8 cellular contexts compared by ENCODE assay signal in the genomic region with DNA sequence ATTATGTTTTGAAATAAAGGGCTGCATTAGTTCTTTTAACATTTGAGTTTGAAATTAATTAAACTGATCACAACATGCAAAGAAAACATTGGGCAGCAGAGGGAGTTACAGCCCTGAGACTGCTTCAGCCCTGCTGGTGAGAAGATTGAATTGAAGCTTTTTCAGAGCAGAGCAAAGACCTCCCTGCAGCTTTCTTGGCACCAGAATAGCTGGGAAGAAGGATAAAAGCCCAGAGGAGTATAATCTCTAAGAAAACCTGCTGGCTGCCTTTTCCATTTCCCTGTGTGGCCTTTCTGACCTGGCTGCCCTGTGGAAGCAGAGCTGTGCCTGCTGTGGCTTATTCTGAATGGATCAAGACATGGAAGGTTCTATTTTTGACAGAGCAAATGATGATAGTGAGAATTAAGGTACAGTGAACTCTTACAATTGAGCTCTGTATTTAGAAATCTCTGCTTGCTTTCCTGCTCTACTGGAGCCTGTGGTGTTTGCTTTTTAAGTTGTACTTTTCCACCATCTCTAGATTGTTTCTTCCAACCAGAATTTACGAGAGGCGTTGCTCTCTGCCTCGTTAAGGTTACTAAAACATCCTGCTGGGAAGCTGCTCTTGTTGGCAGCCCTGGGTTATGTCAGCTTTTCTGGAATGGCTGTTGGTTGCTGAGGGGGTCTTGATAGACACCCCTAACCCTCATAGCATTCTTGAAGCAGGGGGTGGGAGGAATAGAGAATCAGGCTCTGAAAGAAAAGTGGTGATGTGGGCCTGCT. TPM values are rescaled to one million over a fixed set of nuclear protein-coding genes. Genes with fewer than 3 reads are reported as not detected.
A peak's percentile ranks its signal among the peaks of the same experiment; 100 is the strongest.
DNase-seq lines count a peak whose midpoint lies in the region; ATAC-seq and TF ChIP-seq lines count a peak whose summit lies in the region.

No MANE protein-coding gene starts in this region.

- H3K4me1 ChIP-seq in RWPE2 (ENCODE audit: insufficient read depth, poor library complexity, severe bottlenecking) (no peaks in the 10 kb centered on the region), right lobe of liver (peaks cover 0 to 5% (median 0%) of the 10 kb centered on the region in 4 donors), transverse colon (peaks cover 0 to 13% (median 0%) of the 10 kb centered on the region in 4 donors)

- 65% methylated on average over 3 of the region's 3 CpGs for WGBS in right lobe of liver (ENCODE audit: insufficient coverage, low coverage, low lambda C conversion rate, missing lambda C conversion rate)
- 56 to 74% methylated on average over 3 of the region's 3 CpGs for WGBS in transverse colon (ENCODE audit: low coverage in 1 of 2), 2 donors

- in situ Hi-C loops in transverse colon (cut with MboI; ENCODE audit: low pct_ligation_motif_present in 1 of 4, low pct_unique_long_range_greater_than_20kb in 1 of 4, low sequenced_read_pairs in 3 of 4): loop anchor here in 3 of 4 donors (5.0 to 25.0 kb wide), 2 partner anchors 256 to 491 kb away; a partner anchor contains a TSS

- no peak for TF ChIP-seq POLR2A in right lobe of liver (IDR thresholded peaks at IDR 0.05)
- TF ChIP-seq POLR2A in transverse colon (IDR thresholded peaks at IDR 0.05): no peak

- DNase-seq in activated CD4-positive, alpha-beta T cell treated with anti-CD3 and anti-CD28 coated beads for 48 hours: peak; percentile 25
- DNase-seq in activated CD4-positive, alpha-beta T cell treated with anti-CD3 and anti-CD28 coated beads, Interleukin-2, amount 50 U/mL, for 48 hours: no peak
- no peak for DNase-seq in RWPE2 (ENCODE audit: low spot score)
- peak; percentile 71 for DNase-seq in ecto neural progenitor cell (ENCODE audit: low spot score)
- DNase-seq in right lobe of liver: peak in 1 of 3 donors; percentile 49
- DNase-seq in transverse colon: peak; percentile 13

- H3K4me3 ChIP-seq in RWPE2 (ENCODE audit: severe bottlenecking): no peak overlapping the region
- no peak overlapping the region for H3K4me3 ChIP-seq in right lobe of liver
- no peak overlapping the region for H3K4me3 ChIP-seq in transverse colon

- H3K27me3 ChIP-seq in RWPE2 (ENCODE audit: insufficient read depth, poor library complexity, severe bottlenecking) (no peaks in the 10 kb centered on the region), right lobe of liver (no peaks in the 10 kb centered on the region), transverse colon (no peaks in the 10 kb centered on the region)

- no peak for TF ChIP-seq EP300 in transverse colon (IDR thresholded peaks at IDR 0.05; ENCODE audit: low read depth)

- H3K36me3 ChIP-seq in RWPE2 (ENCODE audit: low read depth) (peaks cover 53% of the 10 kb centered on the region), right lobe of liver (peaks cover 0 to 23% (median 9%) of the 10 kb centered on the region in 4 donors), transverse colon (peaks cover 0 to 9% (median 4%) of the 10 kb centered on the region in 4 donors)

- H3K9me3 ChIP-seq in RWPE2 (ENCODE audit: severe bottlenecking) (no peaks in the 10 kb centered on the region), right lobe of liver (no peaks in the 10 kb centered on the region), transverse colon (no peaks in the 10 kb centered on the region)

- intact Hi-C loops in right lobe of liver (cut with DNase I): loop anchor here in 1 of 2 donors (5.0 kb wide), 1 partner anchor 256 kb away; no protein-coding TSS in a partner anchor
- intact Hi-C loops in transverse colon (cut with DNase I; ENCODE audit: low total_unique reads): loop anchor here (2.0 kb wide), 1 partner anchor 262 kb away; no protein-coding TSS in a partner anchor

- peak; percentile 92 for TF ChIP-seq CTCF in LNCAP (IDR thresholded peaks at IDR 0.05)
- peak; percentile 89 for TF ChIP-seq CTCF in RWPE2 (IDR thresholded peaks at IDR 0.05; ENCODE audit: poor library complexity, severe bottlenecking)
- peak; percentile 77 to 97 (median 79) for TF ChIP-seq CTCF in right lobe of liver (IDR thresholded peaks at IDR 0.05)
- TF ChIP-seq CTCF in transverse colon (IDR thresholded peaks at IDR 0.05): peak; percentile 69 to 95 (median 78)

- H3K27ac ChIP-seq in RWPE2 (ENCODE audit: poor library complexity, severe bottlenecking) (peak overlapping the region; percentile 9), right lobe of liver (no peak overlapping the region), transverse colon (peak overlapping the region; percentile 37 to 68 (median 65))

- ATAC-seq in RWPE2 (ENCODE audit: low read depth) (peak; percentile 85), right lobe of liver (peak; percentile 91 to 98 (median 95)), HG03280 (IDR thresholded peaks at IDR 0.05; ENCODE audit: unreplicated experiment) (no peak)

RNA-seq across cellular contexts. Expression of a gene that starts 9.9 kb away (rescaled TPM):
- total RNA-seq in right lobe of liver (10 to 100 TPM; 17.0 to 46.2 (median 36.5) TPM), transverse colon (10 to 100 TPM in 2 of 4 donors, 1 to 10 TPM in 1, not detected in 1; 3.0 to 30.2 (median 24.0) TPM)

Comparison
In these comparisons a context has a peak if more than half of its experiments do, and no peak if none do; other contexts are left out.
1. DNase-seq: peak in activated CD4-positive, alpha-beta T cell treated with anti-CD3 and anti-CD28 coated beads for 48 hours (single experiment), ecto neural progenitor cell (single experiment) and transverse colon (single experiment); none in activated CD4-positive, alpha-beta T cell treated with anti-CD3 and anti-CD28 coated beads, Interleukin-2, amount 50 U/mL, for 48 hours (0 of 2) and RWPE2 (single experiment).
2. H3K27ac ChIP-seq: peak in RWPE2 (single experiment) and transverse colon (4 of 4); none in right lobe of liver (0 of 3).
3. Peak in every context shown above with its lines, with median percentiles within 50 percentile points of each other: CTCF ChIP-seq.